Comparison of ENCODE assay signal across 11 cellular contexts in genomic region chr17:10135539-10136257, GRCh38.
A peak's percentile ranks its signal among the peaks of the same experiment; 100 is the strongest.
DNase-seq lines count a peak whose midpoint lies in the region; TF ChIP-seq lines count a peak whose summit lies in the region.
"Had no signal": no experiment of that assay in that cellular context is flagged by ENCODE, and none has a peak within 500 bp of the region (broad histone marks: within the 10 kb centered on the region; RNA-seq: fewer than 3 reads in every experiment).

No MANE protein-coding gene starts in this region.

- H3K4ac ChIP-seq in mesenchymal stem cell (ENCODE audit: low read depth in 1 of 2, low read length in 2 of 2), result peak overlapping the region in 1 of 2 experiments; percentile 97

- peak overlapping the region; percentile 87 for H2BK15ac ChIP-seq in mesenchymal stem cell (ENCODE audit: low read depth, poor library complexity, severe bottlenecking)

- WGBS in mesenchymal stem cell, result 41% methylated on average over 10 of the region's 12 CpGs
- WGBS in suprapubic skin, result 31% methylated on average over 12 of the region's 12 CpGs

- peak overlapping the region in 1 of 2 experiments; percentile 38 for H3K14ac ChIP-seq in mesenchymal stem cell (ENCODE audit: low read length in 2 of 2)

- H3K27me3 Mint-ChIP-seq in chondrocyte (ENCODE audit: low read depth), result no peaks in the 10 kb centered on the region

- H2BK12ac ChIP-seq in mesenchymal stem cell (ENCODE audit: low read length in 2 of 2), result peak overlapping the region in 1 of 2 experiments; percentile 47

- H3K4me1 ChIP-seq in mesenchymal stem cell (ENCODE audit: control insufficient read depth, insufficient read depth, low read depth, low read length) (peaks cover 18% of the 10 kb centered on the region), suprapubic skin (peaks cover 18% of the 10 kb centered on the region)
- H3K4me1 ChIP-seq: tibial artery had no signal

- DNase-seq in NOMO-1 treated with DMSO at 0.1 percent for 48 hours (lab: John Stamatoyannopoulos, UW; ENCODE audit: unreplicated experiment) (peak; percentile 52), NOMO-1 treated with dmso at 0.1 percent for 144 hours (lab: John Stamatoyannopoulos, UW; ENCODE audit: unreplicated experiment) (no peak), chondrocyte (ENCODE audit: low spot score) (no peak), mesenchymal stem cell (peak; percentile 90), suprapubic skin (ENCODE audit: low spot score in 2 of 2) (peak in 1 of 2 donors; percentile 91), inferior parietal cortex (ENCODE audit: extremely low spot score) (no peak), dedifferentiated amniotic fluid mesenchymal stem cell (ENCODE audit: extremely low spot score) (no peak), NCI-H2171 (lab: John Stamatoyannopoulos, UW) (no peak)
- DNase-seq: NCI-H1930 had no signal

- no peak for TF ChIP-seq EP300 in suprapubic skin (IDR thresholded peaks at IDR 0.05)

- H2AK5ac ChIP-seq in mesenchymal stem cell (ENCODE audit: low read length, severe bottlenecking), result peak overlapping the region; percentile 16

- H2BK5ac ChIP-seq in mesenchymal stem cell (ENCODE audit: low read depth, low read length, poor library complexity, severe bottlenecking), result no peak overlapping the region

- no peak overlapping the region for H2AFZ ChIP-seq in mesenchymal stem cell (ENCODE audit: low read depth, low read length)

- H3K4me1 Mint-ChIP-seq in chondrocyte (ENCODE audit: low read depth), result peaks cover 19% of the 10 kb centered on the region

- TF ChIP-seq CTCF in chondrocyte (IDR thresholded peaks at IDR 0.05), result no peak
- TF ChIP-seq CTCF in suprapubic skin (IDR thresholded peaks at IDR 0.05), result no peak

- H3K23ac ChIP-seq in mesenchymal stem cell (ENCODE audit: low read length in 2 of 2), result no peak overlapping the region

- H3K27me3 ChIP-seq in mesenchymal stem cell (ENCODE audit: control insufficient read depth in 1 of 2, insufficient read depth in 1 of 2, low read length in 2 of 2) (no peaks in the 10 kb centered on the region), suprapubic skin (no peaks in the 10 kb centered on the region)

- H3K36me3 Mint-ChIP-seq in chondrocyte (ENCODE audit: low read depth), result no peaks in the 10 kb centered on the region

- H4K91ac ChIP-seq in mesenchymal stem cell (ENCODE audit: low read length), result peak overlapping the region; percentile 77

- H3K4me2 ChIP-seq in mesenchymal stem cell (ENCODE audit: low read length, poor library complexity, severe bottlenecking), result peak overlapping the region; percentile 24

- H3K27ac ChIP-seq in mesenchymal stem cell (ENCODE audit: low read length, poor library complexity, severe bottlenecking) (peak overlapping the region; percentile 24), suprapubic skin (peak overlapping the region; percentile 66)
- H3K27ac ChIP-seq: 22Rv1, tibial artery had no signal

- no peak overlapping the region for H3K4me3 Mint-ChIP-seq in chondrocyte (ENCODE audit: unreplicated experiment)

- H3K9me3 ChIP-seq in mesenchymal stem cell (ENCODE audit: control insufficient read depth, low read length), result no peaks in the 10 kb centered on the region
- no peaks in the 10 kb centered on the region for H3K9me3 ChIP-seq in suprapubic skin
- H3K9me3 ChIP-seq: tibial artery had no signal

- no peak for TF ChIP-seq POLR2A in suprapubic skin (IDR thresholded peaks at IDR 0.05)

- H3K36me3 ChIP-seq in mesenchymal stem cell (ENCODE audit: control insufficient read depth in 1 of 2, insufficient read depth in 2 of 2, low read depth in 1 of 2, low read length in 2 of 2), result peaks cover 0 to 5% of the 10 kb centered on the region in 2 experiments
- no peaks in the 10 kb centered on the region for H3K36me3 ChIP-seq in suprapubic skin
- H3K36me3 ChIP-seq: tibial artery had no signal

- peaks cover 4% of the 10 kb centered on the region for H3K79me1 ChIP-seq in mesenchymal stem cell (replicated peaks; ENCODE audit: low read length, poor library complexity, severe bottlenecking)

- H4K8ac ChIP-seq in mesenchymal stem cell (ENCODE audit: low read length), result peak overlapping the region; percentile 81

- H3K4me3 ChIP-seq in mesenchymal stem cell (ENCODE audit: insufficient read depth in 1 of 2, low read depth in 1 of 2, low read length in 2 of 2), result peak overlapping the region in 1 of 2 experiments; percentile 8
- H3K4me3 ChIP-seq in suprapubic skin, result no peak overlapping the region
- H3K4me3 ChIP-seq: tibial artery had no signal

- peak overlapping the region; percentile 76 for H3K9ac ChIP-seq in mesenchymal stem cell (ENCODE audit: low read length)

- H3K18ac ChIP-seq in mesenchymal stem cell (ENCODE audit: low read depth in 1 of 2, low read length in 2 of 2), result peak overlapping the region; percentile 35 to 85

- H3K9me3 Mint-ChIP-seq in chondrocyte (ENCODE audit: low read depth), result no peaks in the 10 kb centered on the region

- H2BK120ac ChIP-seq in mesenchymal stem cell (ENCODE audit: low read depth, low read length), result peak overlapping the region; percentile 51

- H3K27ac Mint-ChIP-seq in chondrocyte (ENCODE audit: unreplicated experiment), result peak overlapping the region; percentile 37

Comparison
In these comparisons a context has a peak if more than half of its experiments do, and no peak if none do; other contexts are left out.
1. DNase-seq: peak in NOMO-1 treated with DMSO at 0.1 percent for 48 hours (single experiment) and mesenchymal stem cell (single experiment); none in NOMO-1 treated with dmso at 0.1 percent for 144 hours (single experiment), chondrocyte (single experiment), inferior parietal cortex (single experiment), dedifferentiated amniotic fluid mesenchymal stem cell (single experiment) and NCI-H2171 (single experiment).